ENCODE assay signal across 8 cellular contexts in genomic region chr17:57121308-57122042, GRCh38. TPM values are rescaled to one million over a fixed set of nuclear protein-coding genes. Genes with fewer than 3 reads are reported as not detected.
DNase-seq lines count a peak whose midpoint lies in the region; ATAC-seq and TF ChIP-seq lines count a peak whose summit lies in the region.

No MANE protein-coding gene starts in this region.

- H3K27me3 ChIP-seq in PC-3 (ENCODE audit: low read length) (no peaks in the 10 kb centered on the region), fibroblast of lung (ENCODE audit: control insufficient read depth, insufficient read depth, low read length) (no peaks in the 10 kb centered on the region), psoas muscle (ENCODE audit: insufficient read depth in 3 of 3, low read length in 2 of 3) (no peaks in the 10 kb centered on the region)
- H3K27me3 ChIP-seq in CD8-positive, alpha-beta T cell (ENCODE audit: insufficient read depth, low read length): no peaks in the 10 kb centered on the region

- H3K36me3 Mint-ChIP-seq in CD8-positive, alpha-beta T cell: peaks cover 80% of the 10 kb centered on the region

- H3K27ac ChIP-seq in PC-3 (ENCODE audit: low read length) (no peak overlapping the region), fibroblast of lung (ENCODE audit: insufficient read depth, low read length) (no peak overlapping the region), psoas muscle (no peak overlapping the region)
- no peak overlapping the region for H3K27ac ChIP-seq in CD8-positive, alpha-beta T cell (ENCODE audit: low read depth, low read length)

- H3K4me3 ChIP-seq in PC-3 (ENCODE audit: low read length) (no peak overlapping the region), fibroblast of lung (replicated peaks in 1 of 4; ENCODE audit: control extremely low read depth in 1 of 4, insufficient read depth in 1 of 4, low read depth in 3 of 4, low read length in 4 of 4) (no peak overlapping the region), psoas muscle (no peak overlapping the region)
- no peak overlapping the region for H3K4me3 ChIP-seq in CD8-positive, alpha-beta T cell (ENCODE audit: low read depth, low read length)

- H3K27me3 Mint-ChIP-seq in CD8-positive, alpha-beta T cell (ENCODE audit: low read depth): no peaks in the 10 kb centered on the region

- H3K4me1 ChIP-seq in PC-3 (ENCODE audit: insufficient read depth, low read length) (no peaks in the 10 kb centered on the region), fibroblast of lung (ENCODE audit: control insufficient read depth, extremely low read depth, insufficient read depth, low read length) (no peaks in the 10 kb centered on the region), psoas muscle (no peaks in the 10 kb centered on the region)
- H3K4me1 ChIP-seq in CD8-positive, alpha-beta T cell (ENCODE audit: insufficient read depth, low read length): no peaks in the 10 kb centered on the region

- no peak overlapping the region for H2AFZ ChIP-seq in PC-3 (ENCODE audit: low read length)
- H2AFZ ChIP-seq in fibroblast of lung (ENCODE audit: low read length): no peak overlapping the region

- 53 to 67% (median 57%) methylated on average over 12 of the region's 12 CpGs for WGBS in psoas muscle, 3 donors

- H3K79me2 ChIP-seq in PC-3 (ENCODE audit: low read length) (no peaks in the 10 kb centered on the region), fibroblast of lung (ENCODE audit: control insufficient read depth, insufficient read depth, low read length) (no peaks in the 10 kb centered on the region)

- no peaks in the 10 kb centered on the region for H3F3A ChIP-seq in PC-3 (ENCODE audit: low read length, unreplicated experiment)

- peaks cover 67% of the 10 kb centered on the region for H3K36me3 ChIP-seq in PC-3 (ENCODE audit: low read depth, low read length)
- no peaks in the 10 kb centered on the region for H3K36me3 ChIP-seq in fibroblast of lung (ENCODE audit: control insufficient read depth, insufficient read depth, low read length)
- peaks cover 15 to 81% of the 10 kb centered on the region in 2 donors for H3K36me3 ChIP-seq in psoas muscle (ENCODE audit: insufficient read depth in 1 of 2, low read depth in 1 of 2)
- H3K36me3 ChIP-seq in CD8-positive, alpha-beta T cell (ENCODE audit: insufficient read depth, low read length): peaks cover 21% of the 10 kb centered on the region

- no peaks in the 10 kb centered on the region for H3K9me3 ChIP-seq in PC-3 (ENCODE audit: low read length)
- H3K9me3 ChIP-seq in fibroblast of lung (ENCODE audit: control insufficient read depth, insufficient read depth, low read depth, low read length): no peaks in the 10 kb centered on the region
- no peaks in the 10 kb centered on the region for H3K9me3 ChIP-seq in psoas muscle
- H3K9me3 ChIP-seq in CD8-positive, alpha-beta T cell (ENCODE audit: low read length): no peaks in the 10 kb centered on the region

- BruUV-seq in PC-3 (replicated peaks; lab: Mats Ljungman, UMichigan): no TSS peak

- no peaks in the 10 kb centered on the region for H3K4me1 Mint-ChIP-seq in CD8-positive, alpha-beta T cell (ENCODE audit: low read depth)

- H3K27ac Mint-ChIP-seq in CD8-positive, alpha-beta T cell: no peak overlapping the region

- H4K20me1 ChIP-seq in PC-3 (ENCODE audit: low read length): no peaks in the 10 kb centered on the region
- H4K20me1 ChIP-seq in fibroblast of lung (ENCODE audit: control insufficient read depth, extremely low read depth, insufficient read depth, low read length): no peaks in the 10 kb centered on the region

- DNase-seq in Right ventricle myocardium superior (peak; percentile 60), Right ventricle myocardium inferior (ENCODE audit: missing footprints) (no peak), PC-3 (peak; percentile 63), fibroblast of lung (ENCODE audit: low read depth in 2 of 2) (peak; percentile 39 to 51), psoas muscle (no peak), middle frontal gyrus (ENCODE audit: extremely low spot score, low spot score) (no peak)
- DNase-seq in CD8-positive, alpha-beta T cell: no peak
- DNase-seq in activated CD4-positive, alpha-beta T cell treated with anti-CD3 and anti-CD28 coated beads, Interleukin-2, amount 50 U/mL, for 4 hours: no peak

- H3K4me3 Mint-ChIP-seq in CD8-positive, alpha-beta T cell: no peak overlapping the region

- no peaks in the 10 kb centered on the region for H3K9me3 Mint-ChIP-seq in CD8-positive, alpha-beta T cell

- intact Hi-C loops in Right ventricle myocardium superior (cut with DNase I): no loop called here
- intact Hi-C loops in Right ventricle myocardium inferior (cut with DNase I): no loop called here
- intact Hi-C loops in PC-3 (cut with micrococcal nuclease): loop anchor here (5.0 kb wide), 1 partner anchor 34 kb away; the partner anchor contains the start of gene AKAP1
- intact Hi-C loops in psoas muscle (cut with DNase I): loop anchor here (10.0 kb wide), 1 partner anchor 873 kb away; no protein-coding TSS in a partner anchor
- intact Hi-C loops in CD8-positive, alpha-beta T cell (cut with DNase I, micrococcal nuclease): no loop called here

- H3K4me2 ChIP-seq in PC-3 (ENCODE audit: low read length) (no peak overlapping the region), fibroblast of lung (ENCODE audit: extremely low read depth, insufficient read depth, low read length) (no peak overlapping the region)

- no peaks in the 10 kb centered on the region for H3K9me2 ChIP-seq in PC-3 (replicated peaks; ENCODE audit: low read length)

- POLR2A ChIA-PET in PC-3 (lab: Charles Lee; ENCODE audit: unreplicated experiment): interaction anchor here (0.6 kb wide), 1 partner anchor 629 kb away, joined by 13 read pairs; no protein-coding TSS in a partner anchor
- POLR2A ChIA-PET in CD8-positive, alpha-beta T cell (lab: Charles Lee): interaction anchor here (0.7 kb wide), 1 partner anchor 492 kb away, joined by 5 read pairs; no protein-coding TSS in a partner anchor

- H3K9ac ChIP-seq in PC-3 (ENCODE audit: low read length) (no peak overlapping the region), fibroblast of lung (ENCODE audit: insufficient read depth, low read length) (no peak overlapping the region)

- TF ChIP-seq CTCF in PC-3 (conservative IDR thresholded peaks at IDR 0.05; ENCODE audit: low read depth, low read length) (peak; percentile 77), fibroblast of lung (conservative IDR thresholded peaks at IDR 0.05 in 1 of 2, IDR thresholded peaks at IDR 0.05 in 1 of 2; ENCODE audit: low read depth in 1 of 2, low read length in 2 of 2) (peak; percentile 59 to 78), psoas muscle (IDR thresholded peaks at IDR 0.05) (peak; percentile 44)
- no peak for TF ChIP-seq CTCF in CD8-positive, alpha-beta T cell (IDR thresholded peaks at IDR 0.05)

- CTCF ChIA-PET in PC-3 (lab: Charles Lee): interaction anchor here (0.7 kb wide), 1 partner anchor 655 kb away, joined by 3 read pairs; no protein-coding TSS in a partner anchor
- CTCF ChIA-PET in CD8-positive, alpha-beta T cell (lab: Charles Lee): interaction anchor here (1.1 to 1.4 kb wide), 2 partner anchors 662 to 712 kb away, joined by 3 to 4 read pairs; no protein-coding TSS in a partner anchor

- ATAC-seq in Right ventricle myocardium superior (ENCODE audit: poor library complexity) (peak; percentile 42), Right ventricle myocardium inferior (no peak), PC-3 (peak; percentile 73), psoas muscle (peak in 2 of 4 donors; percentile 40 to 56)
- no peak for ATAC-seq in CD8-positive, alpha-beta T cell

RNA-seq across cellular contexts. Expression of gene AKAP1, which starts 36.4 kb away (rescaled TPM):
- 228 TPM for total RNA-seq in Right ventricle myocardium superior
- 226 TPM for total RNA-seq in Right ventricle myocardium inferior
- total RNA-seq in PC-3 (2014; rRNA removed): 73.1 and 108 TPM in 2 replicates
- total RNA-seq in fibroblast of lung: 9.1 and 13.9 TPM in 2 replicates
- 4.8 and 12.8 TPM in 2 replicates for polyA plus RNA-seq in fibroblast of lung
- 4.7 and 7.4 TPM in 2 replicates for polyA plus RNA-seq in fibroblast of lung (2012)
- polyA minus RNA-seq in fibroblast of lung (ENCODE audit: low replicate concordance): 54.4 and 102 TPM in 2 replicates
- total RNA-seq in psoas muscle: 100 to 1,000 TPM in 2 of 4 donors, 10 to 100 TPM in 2; 86.0 to 231 (median 105) TPM
- 100 to 1,000 TPM in 1 of 3 donors, 10 to 100 TPM in 2; 42.3 to 127 (median 61.6) TPM for polyA plus RNA-seq in psoas muscle
- total RNA-seq in CD8-positive, alpha-beta T cell: 10 to 100 TPM; 20.6 to 23.5 TPM

Comparison
In these comparisons a context has a peak if more than half of its experiments do, and no peak if none do; other contexts are left out.
1. ATAC-seq: peak in Right ventricle myocardium superior (single experiment) and PC-3 (single experiment); none in Right ventricle myocardium inferior (single experiment) and CD8-positive, alpha-beta T cell (single experiment).
2. DNase-seq: peak in Right ventricle myocardium superior (single experiment), PC-3 (single experiment) and fibroblast of lung (2 of 2); none in Right ventricle myocardium inferior (single experiment), psoas muscle (0 of 2), CD8-positive, alpha-beta T cell (0 of 7), middle frontal gyrus (single experiment) and activated CD4-positive, alpha-beta T cell treated with anti-CD3 and anti-CD28 coated beads, Interleukin-2, amount 50 U/mL, for 4 hours (0 of 2).
3. intact Hi-C loops: an anchor here in PC-3 (5.0 kb wide) and psoas muscle (10.0 kb wide); none called in Right ventricle myocardium superior, Right ventricle myocardium inferior and CD8-positive, alpha-beta T cell.